In the genomic region with DNA sequence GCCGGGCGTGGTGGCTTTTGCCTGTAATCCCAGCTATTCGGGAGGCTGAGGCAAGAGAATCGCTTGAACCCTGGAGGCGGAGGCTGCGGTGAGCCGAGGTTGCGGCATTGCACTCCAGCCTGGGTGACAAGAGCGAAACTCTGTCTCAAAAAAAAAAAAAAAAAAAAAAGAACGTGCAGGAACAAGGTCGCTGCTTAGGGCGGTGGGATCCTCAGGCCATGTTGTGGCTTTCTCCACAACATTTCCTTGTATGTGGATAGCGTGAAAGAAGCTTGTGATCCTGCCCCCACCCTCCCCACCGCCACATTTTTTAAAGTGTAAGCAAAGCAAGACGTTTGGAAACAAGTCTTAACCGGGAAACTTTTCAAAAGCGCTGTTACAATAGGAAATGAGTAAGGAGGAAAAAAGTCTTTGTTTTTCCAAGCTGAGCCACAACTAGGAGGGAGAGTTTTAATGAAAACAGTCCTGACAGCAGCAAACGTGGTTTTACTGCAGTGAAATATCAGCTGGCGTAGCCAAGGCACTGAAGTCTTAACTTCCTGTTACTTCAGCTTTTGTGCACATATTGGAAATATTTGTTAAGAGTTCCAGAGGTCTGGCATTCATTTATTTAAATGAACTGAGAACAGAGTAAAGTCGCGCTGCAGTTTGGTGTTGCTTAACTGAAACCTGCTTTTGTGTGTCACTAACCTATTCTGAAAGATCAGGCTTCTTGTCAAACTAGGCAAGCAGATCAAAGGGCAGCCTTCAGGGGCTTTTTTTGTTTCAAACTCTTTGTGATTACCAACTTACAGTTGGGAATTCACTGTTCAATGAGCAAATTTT, we compare ENCODE assay signal across 1 cellular context.
TF ChIP-seq lines count a peak whose summit lies in the region.

No MANE protein-coding gene starts in this region.

TF ChIP-seq in GM12878, 131 proteins besides CTCF, POLR2A, EP300 and RAD21 (continued from another document):
- TF ChIP-seq, protein P1, sequence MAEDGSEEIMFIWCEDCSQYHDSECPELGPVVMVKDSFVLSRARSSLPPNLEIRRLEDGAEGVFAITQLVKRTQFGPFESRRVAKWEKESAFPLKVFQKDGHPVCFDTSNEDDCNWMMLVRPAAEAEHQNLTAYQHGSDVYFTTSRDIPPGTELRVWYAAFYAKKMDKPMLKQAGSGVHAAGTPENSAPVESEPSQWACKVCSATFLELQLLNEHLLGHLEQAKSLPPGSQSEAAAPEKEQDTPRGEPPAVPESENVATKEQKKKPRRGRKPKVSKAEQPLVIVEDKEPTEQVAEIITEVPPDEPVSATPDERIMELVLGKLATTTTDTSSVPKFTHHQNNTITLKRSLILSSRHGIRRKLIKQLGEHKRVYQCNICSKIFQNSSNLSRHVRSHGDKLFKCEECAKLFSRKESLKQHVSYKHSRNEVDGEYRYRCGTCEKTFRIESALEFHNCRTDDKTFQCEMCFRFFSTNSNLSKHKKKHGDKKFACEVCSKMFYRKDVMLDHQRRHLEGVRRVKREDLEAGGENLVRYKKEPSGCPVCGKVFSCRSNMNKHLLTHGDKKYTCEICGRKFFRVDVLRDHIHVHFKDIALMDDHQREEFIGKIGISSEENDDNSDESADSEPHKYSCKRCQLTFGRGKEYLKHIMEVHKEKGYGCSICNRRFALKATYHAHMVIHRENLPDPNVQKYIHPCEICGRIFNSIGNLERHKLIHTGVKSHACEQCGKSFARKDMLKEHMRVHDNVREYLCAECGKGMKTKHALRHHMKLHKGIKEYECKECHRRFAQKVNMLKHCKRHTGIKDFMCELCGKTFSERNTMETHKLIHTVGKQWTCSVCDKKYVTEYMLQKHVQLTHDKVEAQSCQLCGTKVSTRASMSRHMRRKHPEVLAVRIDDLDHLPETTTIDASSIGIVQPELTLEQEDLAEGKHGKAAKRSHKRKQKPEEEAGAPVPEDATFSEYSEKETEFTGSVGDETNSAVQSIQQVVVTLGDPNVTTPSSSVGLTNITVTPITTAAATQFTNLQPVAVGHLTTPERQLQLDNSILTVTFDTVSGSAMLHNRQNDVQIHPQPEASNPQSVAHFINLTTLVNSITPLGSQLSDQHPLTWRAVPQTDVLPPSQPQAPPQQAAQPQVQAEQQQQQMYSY (CRISPR knock-in tag; IDR thresholded peaks at IDR 0.05): no peak
- TF ChIP-seq ZNF217 (IDR thresholded peaks at IDR 0.05) (no peak), TCF7 (IDR thresholded peaks at IDR 0.05; ENCODE audit: borderline replicate concordance) (peak; percentile 72; the same call in 1 of the 2 replicates), ZNF207 (IDR thresholded peaks at IDR 0.05; ENCODE audit: borderline replicate concordance) (no peak), SREBF2 (IDR thresholded peaks at IDR 0.05; ENCODE audit: low read length) (no peak), MTA3 (IDR thresholded peaks at IDR 0.05; ENCODE audit: borderline replicate concordance, low read length) (no peak), HDAC2 (IDR thresholded peaks at IDR 0.05) (no peak), HDGF (IDR thresholded peaks at IDR 0.05) (no peak), ATF7 (IDR thresholded peaks at IDR 0.05; ENCODE audit: low read depth) (no peak), BCL11A (IDR thresholded peaks at IDR 0.05; ENCODE audit: low read depth, low read length) (no peak), RELA (IDR thresholded peaks at IDR 0.05; ENCODE audit: borderline replicate concordance, partially characterized antibody) (no peak), DPF2 (IDR thresholded peaks at IDR 0.05) (no peak), IKZF1 (conservative IDR thresholded peaks at IDR 0.05) (peak; percentile 53), RAD51 (IDR thresholded peaks at IDR 0.05) (no peak), MYC (IDR thresholded peaks at IDR 0.05; ENCODE audit: insufficient read depth, insufficient read length, insufficient replicate concordance, low read length, severe bottlenecking) (no peak), BHLHE40 (IDR thresholded peaks at IDR 0.05; ENCODE audit: borderline replicate concordance in 1 of 2, low read depth in 2 of 2, low read length in 1 of 2) (no peak), SP1 (IDR thresholded peaks at IDR 0.05; ENCODE audit: low read depth, low read length) (no peak), ZZZ3 (IDR thresholded peaks at IDR 0.05; ENCODE audit: control insufficient read depth, insufficient read length, low read depth) (no peak), PAX8 (IDR thresholded peaks at IDR 0.05) (no peak), RB1 (IDR thresholded peaks at IDR 0.05; ENCODE audit: borderline replicate concordance) (no peak), SIN3A (IDR thresholded peaks at IDR 0.05; ENCODE audit: low read depth, low read length) (no peak; the same call in 1 of the 2 replicates), ETV6 (conservative IDR thresholded peaks at IDR 0.05 in 1 of 2, IDR thresholded peaks at IDR 0.05 in 1 of 2; ENCODE audit: borderline replicate concordance in 1 of 2, low read depth in 1 of 2) (no peak)
- TF ChIP-seq, protein P2, sequence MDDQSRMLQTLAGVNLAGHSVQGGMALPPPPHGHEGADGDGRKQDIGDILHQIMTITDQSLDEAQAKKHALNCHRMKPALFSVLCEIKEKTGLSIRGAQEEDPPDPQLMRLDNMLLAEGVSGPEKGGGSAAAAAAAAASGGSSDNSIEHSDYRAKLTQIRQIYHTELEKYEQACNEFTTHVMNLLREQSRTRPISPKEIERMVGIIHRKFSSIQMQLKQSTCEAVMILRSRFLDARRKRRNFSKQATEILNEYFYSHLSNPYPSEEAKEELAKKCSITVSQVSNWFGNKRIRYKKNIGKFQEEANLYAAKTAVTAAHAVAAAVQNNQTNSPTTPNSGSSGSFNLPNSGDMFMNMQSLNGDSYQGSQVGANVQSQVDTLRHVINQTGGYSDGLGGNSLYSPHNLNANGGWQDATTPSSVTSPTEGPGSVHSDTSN (IDR thresholded peaks at IDR 0.05; ENCODE audit: insufficient replicate concordance, low read depth, low read length): no peak
- TF ChIP-seq, protein P3, sequence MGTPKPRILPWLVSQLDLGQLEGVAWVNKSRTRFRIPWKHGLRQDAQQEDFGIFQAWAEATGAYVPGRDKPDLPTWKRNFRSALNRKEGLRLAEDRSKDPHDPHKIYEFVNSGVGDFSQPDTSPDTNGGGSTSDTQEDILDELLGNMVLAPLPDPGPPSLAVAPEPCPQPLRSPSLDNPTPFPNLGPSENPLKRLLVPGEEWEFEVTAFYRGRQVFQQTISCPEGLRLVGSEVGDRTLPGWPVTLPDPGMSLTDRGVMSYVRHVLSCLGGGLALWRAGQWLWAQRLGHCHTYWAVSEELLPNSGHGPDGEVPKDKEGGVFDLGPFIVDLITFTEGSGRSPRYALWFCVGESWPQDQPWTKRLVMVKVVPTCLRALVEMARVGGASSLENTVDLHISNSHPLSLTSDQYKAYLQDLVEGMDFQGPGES (IDR thresholded peaks at IDR 0.05): no peak
